21 cellular contexts compared by ENCODE assay signal in genomic region chr3:8743911-8744310, GRCh38. TPM values are rescaled to one million over a fixed set of nuclear protein-coding genes. Genes with fewer than 3 reads are reported as not detected.
"Had no signal": no experiment of that assay in that cellular context is flagged by ENCODE, and none has a peak within 500 bp of the region (broad histone marks: within the 10 kb centered on the region; RNA-seq: fewer than 3 reads in every experiment).

No MANE protein-coding gene starts in this region.

- H3K4me3 Mint-ChIP-seq: activated CD4-positive, alpha-beta T cell treated with anti-CD3 and anti-CD28 coated beads, Interleukin-2, amount 10 ng/mL, durations not matched to agents 24 days and 14 days; activated CD8-positive, alpha-beta T cell treated with anti-CD3 and anti-CD28 coated beads for 36 hours; activated naive CD8-positive, alpha-beta T cell treated with anti-CD3 and anti-CD28 coated beads for 36 hours; activated T-cell treated with anti-CD3 and anti-CD28 coated beads, Interleukin-2, amount 50 U/mL, for 72 hours; dendritic cell treated with granulocyte-macrophage colony-stimulating factor and Interleukin-4, amounts not matched to agents 40 ng/mL and 50 ng/mL, for 4 days; naive thymus-derived CD4-positive, alpha-beta T cell; stimulated activated effector memory CD8-positive, alpha-beta T cell treated with anti-CD3 and anti-CD28 coated beads, Interleukin-12 subunit alpha, Interleukin-12 subunit beta, amount 100 ng/mL, for 72 hours had no signal

- H3K4me3 ChIP-seq: esophagus squamous epithelium, heart right ventricle, pancreas, stomach, testis, upper lobe of left lung had no signal

- H3K27ac ChIP-seq: esophagus squamous epithelium, heart right ventricle, pancreas, stomach, testis, upper lobe of left lung had no signal

- H3K36me3 Mint-ChIP-seq: activated naive CD8-positive, alpha-beta T cell treated with anti-CD3 and anti-CD28 coated beads for 36 hours; naive thymus-derived CD4-positive, alpha-beta T cell; stimulated activated effector memory CD8-positive, alpha-beta T cell treated with anti-CD3 and anti-CD28 coated beads, Interleukin-12 subunit alpha, Interleukin-12 subunit beta, amount 100 ng/mL, for 72 hours had no signal

- H3K9me3 ChIP-seq: esophagus squamous epithelium, heart right ventricle, pancreas, stomach, testis, upper lobe of left lung had no signal

- H3K9me3 Mint-ChIP-seq: activated CD4-positive, alpha-beta T cell treated with anti-CD3 and anti-CD28 coated beads, Interleukin-2, amount 10 ng/mL, durations not matched to agents 24 days and 14 days; activated CD8-positive, alpha-beta T cell treated with anti-CD3 and anti-CD28 coated beads for 36 hours; activated naive CD8-positive, alpha-beta T cell treated with anti-CD3 and anti-CD28 coated beads for 36 hours; activated T-cell treated with anti-CD3 and anti-CD28 coated beads, Interleukin-2, amount 50 U/mL, for 72 hours; dendritic cell treated with granulocyte-macrophage colony-stimulating factor and Interleukin-4, amounts not matched to agents 40 ng/mL and 50 ng/mL, for 4 days; stimulated activated effector memory CD8-positive, alpha-beta T cell treated with anti-CD3 and anti-CD28 coated beads, Interleukin-12 subunit alpha, Interleukin-12 subunit beta, amount 100 ng/mL, for 72 hours had no signal

- H3K27me3 ChIP-seq: heart right ventricle, pancreas, testis, upper lobe of left lung had no signal

- H3K4me1 ChIP-seq: pancreas, upper lobe of left lung had no signal

- H3K27ac Mint-ChIP-seq: activated CD4-positive, alpha-beta T cell treated with anti-CD3 and anti-CD28 coated beads, Interleukin-2, amount 10 ng/mL, durations not matched to agents 24 days and 14 days; activated CD8-positive, alpha-beta T cell treated with anti-CD3 and anti-CD28 coated beads for 36 hours; activated naive CD8-positive, alpha-beta T cell treated with anti-CD3 and anti-CD28 coated beads for 36 hours; activated T-cell treated with anti-CD3 and anti-CD28 coated beads, Interleukin-2, amount 50 U/mL, for 72 hours; dendritic cell treated with granulocyte-macrophage colony-stimulating factor and Interleukin-4, amounts not matched to agents 40 ng/mL and 50 ng/mL, for 4 days; naive thymus-derived CD4-positive, alpha-beta T cell; stimulated activated effector memory CD8-positive, alpha-beta T cell treated with anti-CD3 and anti-CD28 coated beads, Interleukin-12 subunit alpha, Interleukin-12 subunit beta, amount 100 ng/mL, for 72 hours had no signal

- H3K4me1 Mint-ChIP-seq: activated naive CD8-positive, alpha-beta T cell treated with anti-CD3 and anti-CD28 coated beads for 36 hours; naive thymus-derived CD4-positive, alpha-beta T cell had no signal

- H3K36me3 ChIP-seq: esophagus squamous epithelium, pancreas, stomach, upper lobe of left lung had no signal

- DNase-seq: activated CD4-positive, alpha-beta T cell treated with anti-CD3 and anti-CD28 coated beads, Interleukin-2, amount 10 ng/mL, durations not matched to agents 24 days and 14 days; activated CD8-positive, alpha-beta T cell treated with anti-CD3 and anti-CD28 coated beads for 36 hours; activated gamma-delta T cell treated with Interleukin-2 at 50 U/mL for 16 hours; activated naive CD8-positive, alpha-beta T cell treated with anti-CD3 and anti-CD28 coated beads for 36 hours; activated T-cell treated with anti-CD3 and anti-CD28 coated beads, Interleukin-2, amount 50 U/mL, for 72 hours; amniotic stem cell; effector memory CD4-positive, alpha-beta T cell; esophagus squamous epithelium; heart right ventricle; naive thymus-derived CD4-positive, alpha-beta T cell; pancreas; stimulated activated CD4-positive, alpha-beta T cell treated with anti-CD3 and anti-CD28 coated beads, Interleukin-4, amount 100 ng/mL, for 24 hours; stomach; testis had no signal

RNA-seq across cellular contexts. Expression of gene CAV3, which starts 10.3 kb away (rescaled TPM):
- total RNA-seq: activated CD4-positive, alpha-beta T cell treated with anti-CD3 and anti-CD28 coated beads, Interleukin-2, amount 10 ng/mL, durations not matched to agents 24 days and 14 days; activated CD8-positive, alpha-beta T cell treated with anti-CD3 and anti-CD28 coated beads for 36 hours; activated naive CD8-positive, alpha-beta T cell treated with anti-CD3 and anti-CD28 coated beads for 36 hours; activated T-cell treated with anti-CD3 and anti-CD28 coated beads, Interleukin-2, amount 50 U/mL, for 72 hours; chondrocyte; endothelial cell of umbilical vein; esophagus squamous epithelium; mucosa of gallbladder; naive thymus-derived CD4-positive, alpha-beta T cell; pancreas; sciatic nerve; testis had no signal
- polyA plus RNA-seq: endothelial cell of umbilical vein; naive thymus-derived CD4-positive, alpha-beta T cell; pancreas had no signal

RNA-seq across cellular contexts. Expression of gene OXTR, which starts 25.5 kb away (rescaled TPM):
- polyA plus RNA-seq: naive thymus-derived CD4-positive, alpha-beta T cell had no signal
